In the genomic region with DNA sequence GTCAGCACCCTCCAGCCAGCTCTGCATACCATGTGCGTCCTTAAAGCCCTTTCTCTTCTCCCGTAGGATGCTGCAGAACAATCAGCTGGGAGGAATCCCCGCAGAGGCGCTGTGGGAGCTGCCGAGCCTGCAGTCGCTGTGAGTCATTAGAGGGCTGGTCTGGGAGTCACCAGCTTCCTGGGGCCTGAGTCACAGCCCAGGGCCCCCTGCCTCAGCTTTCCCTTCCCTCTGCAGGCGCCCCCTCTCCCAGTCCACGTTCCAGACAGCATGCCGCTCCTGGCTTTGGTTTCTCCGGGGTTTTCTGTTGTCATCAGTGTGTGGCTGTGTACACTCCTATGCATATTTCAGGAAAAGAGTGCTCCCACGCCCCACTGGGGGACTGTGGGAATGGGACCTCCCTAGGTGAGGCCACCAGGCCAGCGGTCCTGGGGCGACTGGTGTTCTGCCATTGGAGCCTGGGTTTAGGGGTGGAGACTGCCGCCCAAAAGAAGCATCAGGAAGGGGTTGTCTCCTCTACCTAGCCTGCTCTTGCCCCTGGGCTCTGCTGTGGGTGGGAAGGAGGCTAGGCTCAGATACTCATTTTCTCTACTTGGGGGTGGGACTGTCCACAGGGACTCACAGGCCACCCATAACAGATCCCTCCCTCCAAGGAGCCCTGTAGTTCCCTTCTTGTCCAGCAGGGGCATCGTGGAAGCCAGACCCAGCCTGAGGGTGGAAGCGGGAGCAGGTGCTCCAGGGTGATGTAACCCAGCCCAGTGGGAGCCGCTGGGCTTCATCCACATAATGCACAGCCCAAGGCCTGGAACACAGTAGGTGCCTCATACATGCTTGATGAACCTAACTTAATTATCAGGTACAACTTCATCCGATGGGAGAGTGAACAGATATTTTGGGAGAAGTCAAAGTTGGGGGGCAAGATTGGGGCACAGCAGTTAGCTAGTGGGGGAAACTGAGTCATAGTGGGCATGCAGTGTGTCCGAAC, we compare ENCODE assay signal across 8 cellular contexts. TPM values are rescaled to one million over a fixed set of nuclear protein-coding genes. Genes with fewer than 3 reads are reported as not detected.
DNase-seq lines count a peak whose midpoint lies in the region; ATAC-seq and TF ChIP-seq lines count a peak whose summit lies in the region.

No MANE protein-coding gene starts in this region.

- peak; percentile 89 for TF ChIP-seq CTCF in mucosa of descending colon (IDR thresholded peaks at IDR 0.05)

- peak; percentile 69 for DNase-seq in DMS153 (lab: John Stamatoyannopoulos, UW)
- peak; percentile 46 to 75 for DNase-seq in NCI-H526 (lab: John Stamatoyannopoulos, UW)
- peak; percentile 82 to 86 for DNase-seq in activated CD4-positive, alpha-beta T cell treated with anti-CD3 and anti-CD28 coated beads, Interleukin-2, amount 50 U/mL, for 48 hours
- peak; percentile 30 to 42 (median 31) for DNase-seq in effector memory CD4-positive, alpha-beta T cell
- DNase-seq in mucosa of descending colon = peak; percentile 62 to 85 (median 79)
- peak; percentile 23 to 33 for DNase-seq in stimulated activated CD8-positive, alpha-beta memory T cell treated with anti-CD3 and anti-CD28 coated beads, Interleukin-4, amount 100 ng/mL, for 4 hours (ENCODE audit: low read depth in 2 of 2, low spot score in 1 of 2)

- H3K27me3 ChIP-seq in effector memory CD4-positive, alpha-beta T cell (replicated peaks; ENCODE audit: control insufficient read depth, insufficient read depth, low read length, poor library complexity, severe bottlenecking) = no peaks in the 10 kb centered on the region

- ATAC-seq in HG02885 (IDR thresholded peaks at IDR 0.05; ENCODE audit: poor library complexity, unreplicated experiment) = peak; percentile 61
- peak; percentile 95 for ATAC-seq in mucosa of descending colon
- ATAC-seq in GM18858 (IDR thresholded peaks at IDR 0.05; ENCODE audit: unreplicated experiment) = no peak

- intact Hi-C loops in mucosa of descending colon (cut with DNase I, micrococcal nuclease) = no loop called here

- H3K36me3 ChIP-seq in effector memory CD4-positive, alpha-beta T cell (ENCODE audit: control insufficient read depth, insufficient read depth, low read length) = no peaks in the 10 kb centered on the region
- H3K36me3 ChIP-seq in mucosa of descending colon (ENCODE audit: low read depth) = no peaks in the 10 kb centered on the region

- no peak overlapping the region for H3K27ac ChIP-seq in effector memory CD4-positive, alpha-beta T cell (ENCODE audit: insufficient read depth, low read length, poor library complexity, severe bottlenecking)

- H3K4me1 ChIP-seq in effector memory CD4-positive, alpha-beta T cell (ENCODE audit: control insufficient read depth, insufficient read depth, low read length, poor library complexity, severe bottlenecking) = no peaks in the 10 kb centered on the region
- no peaks in the 10 kb centered on the region for H3K4me1 ChIP-seq in mucosa of descending colon (ENCODE audit: low read depth)

- no peaks in the 10 kb centered on the region for H3K9me3 ChIP-seq in effector memory CD4-positive, alpha-beta T cell (ENCODE audit: control insufficient read depth, low read length)
- H3K9me3 ChIP-seq in mucosa of descending colon = no peaks in the 10 kb centered on the region

- H3K4me3 ChIP-seq in effector memory CD4-positive, alpha-beta T cell (ENCODE audit: insufficient read depth, low read depth, low read length, poor library complexity, severe bottlenecking) = no peak overlapping the region
- no peak overlapping the region for H3K4me3 ChIP-seq in mucosa of descending colon

RNA-seq across cellular contexts. Expression of a gene that starts 42.5 kb away (rescaled TPM):
- 1 to 10 TPM in 2 of 3 donors, under 1 TPM in 1; 0.66 to 4.2 (median 1.3) TPM for total RNA-seq in mucosa of descending colon

Comparison
In these comparisons a context has a peak if more than half of its experiments do, and no peak if none do; other contexts are left out.
1. DNase-seq: peak in every context shown above with its lines; median percentile 84 in activated CD4-positive, alpha-beta T cell treated with anti-CD3 and anti-CD28 coated beads, Interleukin-2, amount 50 U/mL, for 48 hours; 79 in mucosa of descending colon; 69 in DMS153; 60 in NCI-H526; 31 in effector memory CD4-positive, alpha-beta T cell; 28 in stimulated activated CD8-positive, alpha-beta memory T cell treated with anti-CD3 and anti-CD28 coated beads, Interleukin-4, amount 100 ng/mL, for 4 hours.